Comparison of ENCODE assay signal across 1 cellular context in genomic region chr7:30001953-30002352, GRCh38.
TF ChIP-seq lines count a peak whose summit lies in the region.

No MANE protein-coding gene starts in this region.

TF ChIP-seq in neural cell, 6 proteins besides CTCF, POLR2A, EP300 and RAD21:
- TF ChIP-seq REST (IDR thresholded peaks at IDR 0.05; ENCODE audit: borderline replicate concordance) = peak; percentile 73
- TF ChIP-seq SMC3 (conservative IDR thresholded peaks at IDR 0.05; ENCODE audit: poor library complexity) = no peak
- no peak for TF ChIP-seq TAF1 (IDR thresholded peaks at IDR 0.05; ENCODE audit: low read depth)
- TF ChIP-seq MXI1 (conservative IDR thresholded peaks at IDR 0.05; ENCODE audit: poor library complexity, severe bottlenecking) = no peak
- peak; percentile 96 for TF ChIP-seq POLR2AphosphoS5 (IDR thresholded peaks at IDR 0.05)
TF ChIP-seq in neural cell: peak in this region for 2.
